ENCODE assay signal across 1 cellular context in the genomic region with DNA sequence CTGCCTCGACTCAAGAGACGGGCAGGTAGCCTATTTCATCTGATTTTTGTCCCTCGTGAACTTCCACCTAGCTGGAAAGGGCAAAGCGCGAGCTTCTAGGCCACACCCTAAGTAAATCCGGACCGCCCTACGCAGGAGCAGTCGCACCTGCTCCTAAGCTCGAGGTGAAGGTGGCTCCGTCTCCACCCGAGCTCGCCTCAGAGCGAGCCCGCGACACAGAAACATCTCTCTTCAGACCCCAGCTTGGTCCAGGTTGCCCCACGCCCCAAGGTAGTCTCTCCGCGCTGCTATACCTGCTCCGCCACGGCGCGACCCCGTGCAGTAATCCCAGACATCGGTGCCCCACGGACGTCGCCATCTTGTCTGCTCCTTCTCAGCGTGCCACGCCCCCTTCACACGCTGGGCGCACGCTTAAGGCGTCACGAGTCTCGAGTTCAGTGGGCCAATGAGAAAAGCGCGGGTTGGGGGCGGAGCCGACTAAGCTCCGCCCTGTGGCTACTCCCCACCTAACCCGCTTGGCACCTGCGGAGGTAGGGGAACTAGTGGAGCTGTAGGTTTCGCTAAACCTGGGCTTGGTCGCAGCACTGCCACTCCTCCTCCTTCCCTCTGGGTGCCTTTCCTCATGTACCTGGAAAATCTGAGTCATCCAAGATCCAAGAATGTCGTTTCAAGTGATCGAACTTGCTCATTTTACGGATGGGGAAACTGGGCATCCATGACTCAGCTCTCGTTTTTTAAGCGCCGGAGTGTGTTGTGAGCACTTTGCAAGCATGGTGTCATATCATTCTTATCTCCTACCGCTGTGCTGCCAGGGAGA.
TF ChIP-seq lines count a peak whose summit lies in the region.

A gene (minus strand): TSS at position 365 of the 817 bp plus-strand sequence. CDS start 7 bp downstream, at position 358.

TF ChIP-seq in HEK293, 187 proteins besides CTCF, POLR2A, EP300 and RAD21 (continued from another document and continues in another):
- TF ChIP-seq, protein P1, sequence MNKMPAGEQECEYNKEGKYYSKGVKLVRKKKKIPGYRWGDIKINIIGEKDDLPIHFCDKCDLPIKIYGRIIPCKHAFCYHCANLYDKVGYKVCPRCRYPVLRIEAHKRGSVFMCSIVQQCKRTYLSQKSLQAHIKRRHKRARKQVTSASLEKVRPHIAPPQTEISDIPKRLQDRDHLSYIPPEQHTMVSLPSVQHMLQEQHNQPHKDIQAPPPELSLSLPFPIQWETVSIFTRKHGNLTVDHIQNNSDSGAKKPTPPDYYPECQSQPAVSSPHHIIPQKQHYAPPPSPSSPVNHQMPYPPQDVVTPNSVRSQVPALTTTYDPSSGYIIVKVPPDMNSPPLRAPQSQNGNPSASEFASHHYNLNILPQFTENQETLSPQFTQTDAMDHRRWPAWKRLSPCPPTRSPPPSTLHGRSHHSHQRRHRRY (tag by site-specific recombination; IDR thresholded peaks at IDR 0.05): no peak
- TF ChIP-seq, protein P2, sequence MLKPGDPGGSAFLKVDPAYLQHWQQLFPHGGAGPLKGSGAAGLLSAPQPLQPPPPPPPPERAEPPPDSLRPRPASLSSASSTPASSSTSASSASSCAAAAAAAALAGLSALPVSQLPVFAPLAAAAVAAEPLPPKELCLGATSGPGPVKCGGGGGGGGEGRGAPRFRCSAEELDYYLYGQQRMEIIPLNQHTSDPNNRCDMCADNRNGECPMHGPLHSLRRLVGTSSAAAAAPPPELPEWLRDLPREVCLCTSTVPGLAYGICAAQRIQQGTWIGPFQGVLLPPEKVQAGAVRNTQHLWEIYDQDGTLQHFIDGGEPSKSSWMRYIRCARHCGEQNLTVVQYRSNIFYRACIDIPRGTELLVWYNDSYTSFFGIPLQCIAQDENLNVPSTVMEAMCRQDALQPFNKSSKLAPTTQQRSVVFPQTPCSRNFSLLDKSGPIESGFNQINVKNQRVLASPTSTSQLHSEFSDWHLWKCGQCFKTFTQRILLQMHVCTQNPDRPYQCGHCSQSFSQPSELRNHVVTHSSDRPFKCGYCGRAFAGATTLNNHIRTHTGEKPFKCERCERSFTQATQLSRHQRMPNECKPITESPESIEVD (tag by site-specific recombination; IDR thresholded peaks at IDR 0.05): no peak
- TF ChIP-seq, protein P3, sequence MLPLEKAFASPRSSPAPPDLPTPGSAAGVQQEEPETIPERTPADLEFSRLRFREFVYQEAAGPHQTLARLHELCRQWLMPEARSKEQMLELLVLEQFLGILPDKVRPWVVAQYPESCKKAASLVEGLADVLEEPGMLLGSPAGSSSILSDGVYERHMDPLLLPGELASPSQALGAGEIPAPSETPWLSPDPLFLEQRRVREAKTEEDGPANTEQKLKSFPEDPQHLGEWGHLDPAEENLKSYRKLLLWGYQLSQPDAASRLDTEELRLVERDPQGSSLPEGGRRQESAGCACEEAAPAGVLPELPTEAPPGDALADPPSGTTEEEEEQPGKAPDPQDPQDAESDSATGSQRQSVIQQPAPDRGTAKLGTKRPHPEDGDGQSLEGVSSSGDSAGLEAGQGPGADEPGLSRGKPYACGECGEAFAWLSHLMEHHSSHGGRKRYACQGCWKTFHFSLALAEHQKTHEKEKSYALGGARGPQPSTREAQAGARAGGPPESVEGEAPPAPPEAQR (tag by site-specific recombination; IDR thresholded peaks at IDR 0.05): no peak
- TF ChIP-seq ZNF174 (tag by site-specific recombination; IDR thresholded peaks at IDR 0.05) (no peak), ZNF311 (tag by site-specific recombination; IDR thresholded peaks at IDR 0.05; ENCODE audit: borderline replicate concordance) (no peak), ZNF791 (tag by site-specific recombination; IDR thresholded peaks at IDR 0.05) (no peak), ZNF175 (tag by site-specific recombination; IDR thresholded peaks at IDR 0.05) (no peak), ZNF768 (tag by site-specific recombination; IDR thresholded peaks at IDR 0.05) (no peak), ZIC2 (tag by site-specific recombination; IDR thresholded peaks at IDR 0.05) (0 out of 2 replicates have a peak, but pooled peaks have one; percentile 19), ZFP69B (tag by site-specific recombination; IDR thresholded peaks at IDR 0.05) (no peak), ZNF776 (tag by site-specific recombination; IDR thresholded peaks at IDR 0.05; ENCODE audit: borderline replicate concordance) (no peak), ZNF558 (tag by site-specific recombination; IDR thresholded peaks at IDR 0.05) (no peak), ZNF335 (tag by site-specific recombination; conservative IDR thresholded peaks at IDR 0.05) (no peak; the same call in none of the 2 replicates), ZNF266 (tag by site-specific recombination; IDR thresholded peaks at IDR 0.05; ENCODE audit: low read depth) (no peak), ZNF623 (tag by site-specific recombination; IDR thresholded peaks at IDR 0.05) (no peak), ZNF423 (tag by site-specific recombination; IDR thresholded peaks at IDR 0.05) (no peak), ZNF544 (tag by site-specific recombination; IDR thresholded peaks at IDR 0.05) (no peak), ZNF626 (tag by site-specific recombination; IDR thresholded peaks at IDR 0.05) (no peak), ZNF146 (tag by site-specific recombination; IDR thresholded peaks at IDR 0.05) (no peak), ZNF529 (tag by site-specific recombination; IDR thresholded peaks at IDR 0.05; ENCODE audit: insufficient replicate concordance) (no peak), ZNF473 (tag by site-specific recombination; IDR thresholded peaks at IDR 0.05) (no peak), ZNF830 (tag by site-specific recombination; IDR thresholded peaks at IDR 0.05; ENCODE audit: low read depth) (no peak), GFI1B (tag by site-specific recombination; IDR thresholded peaks at IDR 0.05) (0 out of 2 replicates have a peak, but pooled peaks have one; percentile 26), ZNF76 (tag by site-specific recombination; IDR thresholded peaks at IDR 0.05; ENCODE audit: borderline replicate concordance, low read depth) (peak; percentile 72; the same call in 1 of the 2 replicates), ZNF391 (tag by site-specific recombination; IDR thresholded peaks at IDR 0.05; ENCODE audit: borderline replicate concordance, low read depth) (no peak), ZNF138 (tag by site-specific recombination; IDR thresholded peaks at IDR 0.05; ENCODE audit: borderline replicate concordance) (no peak), MYNN (tag by site-specific recombination; IDR thresholded peaks at IDR 0.05; ENCODE audit: borderline replicate concordance) (no peak), ZNF548 (tag by site-specific recombination; IDR thresholded peaks at IDR 0.05) (no peak), ZNF140 (tag by site-specific recombination; IDR thresholded peaks at IDR 0.05) (no peak), ZNF121 (tag by site-specific recombination; IDR thresholded peaks at IDR 0.05) (no peak), ZNF221 (tag by site-specific recombination; IDR thresholded peaks at IDR 0.05; ENCODE audit: borderline replicate concordance) (no peak), ZNF707 (tag by site-specific recombination; IDR thresholded peaks at IDR 0.05) (no peak)
- TF ChIP-seq, protein P4, sequence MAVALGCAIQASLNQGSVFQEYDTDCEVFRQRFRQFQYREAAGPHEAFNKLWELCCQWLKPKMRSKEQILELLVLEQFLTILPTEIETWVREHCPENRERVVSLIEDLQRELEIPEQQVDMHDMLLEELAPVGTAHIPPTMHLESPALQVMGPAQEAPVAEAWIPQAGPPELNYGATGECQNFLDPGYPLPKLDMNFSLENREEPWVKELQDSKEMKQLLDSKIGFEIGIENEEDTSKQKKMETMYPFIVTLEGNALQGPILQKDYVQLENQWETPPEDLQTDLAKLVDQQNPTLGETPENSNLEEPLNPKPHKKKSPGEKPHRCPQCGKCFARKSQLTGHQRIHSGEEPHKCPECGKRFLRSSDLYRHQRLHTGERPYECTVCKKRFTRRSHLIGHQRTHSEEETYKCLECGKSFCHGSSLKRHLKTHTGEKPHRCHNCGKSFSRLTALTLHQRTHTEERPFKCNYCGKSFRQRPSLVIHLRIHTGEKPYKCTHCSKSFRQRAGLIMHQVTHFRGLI (tag by site-specific recombination; IDR thresholded peaks at IDR 0.05): no peak
- TF ChIP-seq, protein P5, sequence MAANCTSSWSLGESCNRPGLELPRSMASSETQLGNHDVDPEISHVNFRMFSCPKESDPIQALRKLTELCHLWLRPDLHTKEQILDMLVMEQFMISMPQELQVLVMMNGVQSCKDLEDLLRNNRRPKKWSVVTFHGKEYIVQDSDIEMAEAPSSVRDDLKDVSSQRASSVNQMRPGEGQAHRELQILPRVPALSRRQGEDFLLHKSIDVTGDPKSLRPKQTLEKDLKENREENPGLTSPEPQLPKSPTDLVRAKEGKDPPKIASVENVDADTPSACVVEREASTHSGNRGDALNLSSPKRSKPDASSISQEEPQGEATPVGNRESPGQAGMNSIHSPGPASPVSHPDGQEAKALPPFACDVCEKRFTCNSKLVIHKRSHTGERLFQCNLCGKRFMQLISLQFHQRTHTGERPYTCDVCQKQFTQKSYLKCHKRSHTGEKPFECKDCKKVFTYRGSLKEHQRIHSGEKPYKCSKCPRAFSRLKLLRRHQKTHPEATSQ (tag by site-specific recombination; IDR thresholded peaks at IDR 0.05): no peak
- TF ChIP-seq, protein P6, sequence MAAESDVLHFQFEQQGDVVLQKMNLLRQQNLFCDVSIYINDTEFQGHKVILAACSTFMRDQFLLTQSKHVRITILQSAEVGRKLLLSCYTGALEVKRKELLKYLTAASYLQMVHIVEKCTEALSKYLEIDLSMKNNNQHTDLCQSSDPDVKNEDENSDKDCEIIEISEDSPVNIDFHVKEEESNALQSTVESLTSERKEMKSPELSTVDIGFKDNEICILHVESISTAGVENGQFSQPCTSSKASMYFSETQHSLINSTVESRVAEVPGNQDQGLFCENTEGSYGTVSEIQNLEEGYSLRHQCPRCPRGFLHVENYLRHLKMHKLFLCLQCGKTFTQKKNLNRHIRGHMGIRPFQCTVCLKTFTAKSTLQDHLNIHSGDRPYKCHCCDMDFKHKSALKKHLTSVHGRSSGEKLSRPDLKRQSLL (tag by site-specific recombination; IDR thresholded peaks at IDR 0.05): no peak
- TF ChIP-seq, protein P7, sequence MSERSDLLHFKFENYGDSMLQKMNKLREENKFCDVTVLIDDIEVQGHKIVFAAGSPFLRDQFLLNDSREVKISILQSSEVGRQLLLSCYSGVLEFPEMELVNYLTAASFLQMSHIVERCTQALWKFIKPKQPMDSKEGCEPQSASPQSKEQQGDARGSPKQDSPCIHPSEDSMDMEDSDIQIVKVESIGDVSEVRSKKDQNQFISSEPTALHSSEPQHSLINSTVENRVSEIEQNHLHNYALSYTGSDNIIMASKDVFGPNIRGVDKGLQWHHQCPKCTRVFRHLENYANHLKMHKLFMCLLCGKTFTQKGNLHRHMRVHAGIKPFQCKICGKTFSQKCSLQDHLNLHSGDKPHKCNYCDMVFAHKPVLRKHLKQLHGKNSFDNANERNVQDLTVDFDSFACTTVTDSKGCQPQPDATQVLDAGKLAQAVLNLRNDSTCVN (tag by site-specific recombination; optimal IDR thresholded peaks at IDR 0.05): peak; percentile 65
- TF ChIP-seq, protein P8, sequence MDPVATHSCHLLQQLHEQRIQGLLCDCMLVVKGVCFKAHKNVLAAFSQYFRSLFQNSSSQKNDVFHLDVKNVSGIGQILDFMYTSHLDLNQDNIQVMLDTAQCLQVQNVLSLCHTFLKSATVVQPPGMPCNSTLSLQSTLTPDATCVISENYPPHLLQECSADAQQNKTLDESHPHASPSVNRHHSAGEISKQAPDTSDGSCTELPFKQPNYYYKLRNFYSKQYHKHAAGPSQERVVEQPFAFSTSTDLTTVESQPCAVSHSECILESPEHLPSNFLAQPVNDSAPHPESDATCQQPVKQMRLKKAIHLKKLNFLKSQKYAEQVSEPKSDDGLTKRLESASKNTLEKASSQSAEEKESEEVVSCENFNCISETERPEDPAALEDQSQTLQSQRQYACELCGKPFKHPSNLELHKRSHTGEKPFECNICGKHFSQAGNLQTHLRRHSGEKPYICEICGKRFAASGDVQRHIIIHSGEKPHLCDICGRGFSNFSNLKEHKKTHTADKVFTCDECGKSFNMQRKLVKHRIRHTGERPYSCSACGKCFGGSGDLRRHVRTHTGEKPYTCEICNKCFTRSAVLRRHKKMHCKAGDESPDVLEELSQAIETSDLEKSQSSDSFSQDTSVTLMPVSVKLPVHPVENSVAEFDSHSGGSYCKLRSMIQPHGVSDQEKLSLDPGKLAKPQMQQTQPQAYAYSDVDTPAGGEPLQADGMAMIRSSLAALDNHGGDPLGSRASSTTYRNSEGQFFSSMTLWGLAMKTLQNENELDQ (tag by site-specific recombination; IDR thresholded peaks at IDR 0.05; ENCODE audit: low read depth): no peak
- TF ChIP-seq, protein P9, sequence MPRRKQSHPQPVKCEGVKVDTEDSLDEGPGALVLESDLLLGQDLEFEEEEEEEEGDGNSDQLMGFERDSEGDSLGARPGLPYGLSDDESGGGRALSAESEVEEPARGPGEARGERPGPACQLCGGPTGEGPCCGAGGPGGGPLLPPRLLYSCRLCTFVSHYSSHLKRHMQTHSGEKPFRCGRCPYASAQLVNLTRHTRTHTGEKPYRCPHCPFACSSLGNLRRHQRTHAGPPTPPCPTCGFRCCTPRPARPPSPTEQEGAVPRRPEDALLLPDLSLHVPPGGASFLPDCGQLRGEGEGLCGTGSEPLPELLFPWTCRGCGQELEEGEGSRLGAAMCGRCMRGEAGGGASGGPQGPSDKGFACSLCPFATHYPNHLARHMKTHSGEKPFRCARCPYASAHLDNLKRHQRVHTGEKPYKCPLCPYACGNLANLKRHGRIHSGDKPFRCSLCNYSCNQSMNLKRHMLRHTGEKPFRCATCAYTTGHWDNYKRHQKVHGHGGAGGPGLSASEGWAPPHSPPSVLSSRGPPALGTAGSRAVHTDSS (tag by site-specific recombination; IDR thresholded peaks at IDR 0.05): no peak
- TF ChIP-seq, protein P10, sequence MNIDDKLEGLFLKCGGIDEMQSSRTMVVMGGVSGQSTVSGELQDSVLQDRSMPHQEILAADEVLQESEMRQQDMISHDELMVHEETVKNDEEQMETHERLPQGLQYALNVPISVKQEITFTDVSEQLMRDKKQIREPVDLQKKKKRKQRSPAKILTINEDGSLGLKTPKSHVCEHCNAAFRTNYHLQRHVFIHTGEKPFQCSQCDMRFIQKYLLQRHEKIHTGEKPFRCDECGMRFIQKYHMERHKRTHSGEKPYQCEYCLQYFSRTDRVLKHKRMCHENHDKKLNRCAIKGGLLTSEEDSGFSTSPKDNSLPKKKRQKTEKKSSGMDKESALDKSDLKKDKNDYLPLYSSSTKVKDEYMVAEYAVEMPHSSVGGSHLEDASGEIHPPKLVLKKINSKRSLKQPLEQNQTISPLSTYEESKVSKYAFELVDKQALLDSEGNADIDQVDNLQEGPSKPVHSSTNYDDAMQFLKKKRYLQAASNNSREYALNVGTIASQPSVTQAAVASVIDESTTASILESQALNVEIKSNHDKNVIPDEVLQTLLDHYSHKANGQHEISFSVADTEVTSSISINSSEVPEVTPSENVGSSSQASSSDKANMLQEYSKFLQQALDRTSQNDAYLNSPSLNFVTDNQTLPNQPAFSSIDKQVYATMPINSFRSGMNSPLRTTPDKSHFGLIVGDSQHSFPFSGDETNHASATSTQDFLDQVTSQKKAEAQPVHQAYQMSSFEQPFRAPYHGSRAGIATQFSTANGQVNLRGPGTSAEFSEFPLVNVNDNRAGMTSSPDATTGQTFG (tag by site-specific recombination; IDR thresholded peaks at IDR 0.05; ENCODE audit: borderline replicate concordance): no peak
- TF ChIP-seq, protein P11, sequence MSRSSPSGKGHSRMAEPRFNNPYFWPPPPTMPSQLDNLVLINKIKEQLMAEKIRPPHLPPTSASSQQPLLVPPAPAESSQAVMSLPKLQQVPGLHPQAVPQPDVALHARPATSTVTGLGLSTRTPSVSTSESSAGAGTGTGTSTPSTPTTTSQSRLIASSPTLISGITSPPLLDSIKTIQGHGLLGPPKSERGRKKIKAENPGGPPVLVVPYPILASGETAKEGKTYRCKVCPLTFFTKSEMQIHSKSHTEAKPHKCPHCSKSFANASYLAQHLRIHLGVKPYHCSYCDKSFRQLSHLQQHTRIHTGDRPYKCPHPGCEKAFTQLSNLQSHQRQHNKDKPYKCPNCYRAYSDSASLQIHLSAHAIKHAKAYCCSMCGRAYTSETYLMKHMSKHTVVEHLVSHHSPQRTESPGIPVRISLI (tag by site-specific recombination; IDR thresholded peaks at IDR 0.05): peak; percentile 66; the same call in 1 of the 2 replicates
